ENCODE assay signal across 15 cellular contexts in genomic region chr3:57142335-57142734, GRCh38. TPM values are rescaled to one million over a fixed set of nuclear protein-coding genes. Genes with fewer than 3 reads are reported as not detected.
A peak's percentile ranks its signal among the peaks of the same experiment; 100 is the strongest.
DNase-seq lines count a peak whose midpoint lies in the region; ATAC-seq and TF ChIP-seq lines count a peak whose summit lies in the region.
"Had no signal": no experiment of that assay in that cellular context is flagged by ENCODE, and none has a peak within 500 bp of the region (broad histone marks: within the 10 kb centered on the region; RNA-seq: fewer than 3 reads in every experiment).

No MANE protein-coding gene starts in this region.

- no peaks in the 10 kb centered on the region for H3K9me3 ChIP-seq in left ventricle myocardium inferior (replicated peaks)
- no peaks in the 10 kb centered on the region for H3K9me3 ChIP-seq in gastroesophageal sphincter
- H3K9me3 ChIP-seq: HAP-1 had no signal

- intact Hi-C loops in left ventricle myocardium inferior (cut with micrococcal nuclease): no loop called here
- intact Hi-C loops in left cardiac atrium (cut with DNase I): no loop called here
- intact Hi-C loops in activated T-helper 2 cell treated with anti-CD3 and anti-CD28 coated beads, Interferon-gamma antibody, Interleukin-2, Interleukin-4, amounts not matched to agents 10 μg/mL and 5 μg/mL and 100 μg/mL, durations not matched to agents 14 hours and 24 hours and 36 hours (cut with micrococcal nuclease): no loop called here

- TF ChIP-seq POLR2A in gastroesophageal sphincter (IDR thresholded peaks at IDR 0.05): no peak

- peak overlapping the region; percentile 7 for H3K4me3 ChIP-seq in left ventricle myocardium inferior
- peak overlapping the region in 1 of 2 donors; percentile 18 for H3K4me3 ChIP-seq in gastroesophageal sphincter
- H3K4me3 ChIP-seq: HAP-1 had no signal

- H3K27me3 Mint-ChIP-seq in mesothelial cell of epicardium (ENCODE audit: low read depth): no peaks in the 10 kb centered on the region
- peaks cover 42% of the 10 kb centered on the region for H3K27me3 Mint-ChIP-seq in activated T-helper 2 cell treated with anti-CD3 and anti-CD28 coated beads, Interferon-gamma antibody, Interleukin-2, Interleukin-4, amounts not matched to agents 10 μg/mL and 5 μg/mL and 100 μg/mL, durations not matched to agents 14 hours and 24 hours and 36 hours (ENCODE audit: low read depth)

- POLR2A ChIA-PET in GM10248 (lab: Yijun Ruan, JAX): no interaction called here

- TF ChIP-seq CTCF in left ventricle myocardium inferior (IDR thresholded peaks at IDR 0.05; ENCODE audit: borderline replicate concordance) (no peak), gastroesophageal sphincter (IDR thresholded peaks at IDR 0.05) (no peak), mesothelial cell of epicardium (IDR thresholded peaks at IDR 0.05; ENCODE audit: unreplicated experiment) (no peak), GM10248 (IDR thresholded peaks at IDR 0.05; ENCODE audit: control extremely low read depth, extremely low read depth, low read depth, missing control alignments) (no peak)

- H3K27ac ChIP-seq in left ventricle myocardium inferior (replicated peaks): peak overlapping the region; percentile 36
- peak overlapping the region in 3 of 4 donors; percentile 45 to 53 (median 46) for H3K27ac ChIP-seq in gastroesophageal sphincter
- H3K27ac ChIP-seq: C4-2B had no signal

- 10 to 58% methylated on average over 3 to 5 of the region's 11 CpGs for WGBS in gastroesophageal sphincter (ENCODE audit: low coverage in 1 of 2), 2 donors

- no peak for TF ChIP-seq EP300 in gastroesophageal sphincter (IDR thresholded peaks at IDR 0.05)

- no peaks in the 10 kb centered on the region for H3K9me3 Mint-ChIP-seq in mesothelial cell of epicardium
- no peaks in the 10 kb centered on the region for H3K9me3 Mint-ChIP-seq in activated T-helper 2 cell treated with anti-CD3 and anti-CD28 coated beads, Interferon-gamma antibody, Interleukin-2, Interleukin-4, amounts not matched to agents 10 μg/mL and 5 μg/mL and 100 μg/mL, durations not matched to agents 14 hours and 24 hours and 36 hours

- no peak overlapping the region for H3K4me3 Mint-ChIP-seq in mesothelial cell of epicardium
- H3K4me3 Mint-ChIP-seq in activated T-helper 2 cell treated with anti-CD3 and anti-CD28 coated beads, Interferon-gamma antibody, Interleukin-2, Interleukin-4, amounts not matched to agents 10 μg/mL and 5 μg/mL and 100 μg/mL, durations not matched to agents 14 hours and 24 hours and 36 hours (ENCODE audit: low read depth): no peak overlapping the region

- CTCF ChIA-PET in GM10248 (lab: Yijun Ruan, JAX): interaction anchor here (1.0 kb wide), 1 partner anchor 74 kb away, joined by 3 read pairs; no protein-coding TSS in a partner anchor

- H3K4me1 Mint-ChIP-seq in mesothelial cell of epicardium: peaks cover 17% of the 10 kb centered on the region
- H3K4me1 Mint-ChIP-seq in activated T-helper 2 cell treated with anti-CD3 and anti-CD28 coated beads, Interferon-gamma antibody, Interleukin-2, Interleukin-4, amounts not matched to agents 10 μg/mL and 5 μg/mL and 100 μg/mL, durations not matched to agents 14 hours and 24 hours and 36 hours (ENCODE audit: low read depth): no peaks in the 10 kb centered on the region

- H3K27me3 ChIP-seq in left ventricle myocardium inferior (ENCODE audit: low read depth) (no peaks in the 10 kb centered on the region), gastroesophageal sphincter (no peaks in the 10 kb centered on the region)

- H3K27ac Mint-ChIP-seq in mesothelial cell of epicardium: peak overlapping the region; percentile 39
- H3K27ac Mint-ChIP-seq in activated T-helper 2 cell treated with anti-CD3 and anti-CD28 coated beads, Interferon-gamma antibody, Interleukin-2, Interleukin-4, amounts not matched to agents 10 μg/mL and 5 μg/mL and 100 μg/mL, durations not matched to agents 14 hours and 24 hours and 36 hours: no peak overlapping the region

- no peaks in the 10 kb centered on the region for H3K36me3 Mint-ChIP-seq in mesothelial cell of epicardium
- H3K36me3 Mint-ChIP-seq in activated T-helper 2 cell treated with anti-CD3 and anti-CD28 coated beads, Interferon-gamma antibody, Interleukin-2, Interleukin-4, amounts not matched to agents 10 μg/mL and 5 μg/mL and 100 μg/mL, durations not matched to agents 14 hours and 24 hours and 36 hours (ENCODE audit: low read depth): no peaks in the 10 kb centered on the region

- no peak for ATAC-seq in left cardiac atrium
- peak; percentile 25 for ATAC-seq in gastroesophageal sphincter
- no peak for ATAC-seq in HG03460 (IDR thresholded peaks at IDR 0.05; ENCODE audit: unreplicated experiment)

- DNase-seq in left ventricle myocardium inferior (no peak), left cardiac atrium (no peak), mesothelial cell of epicardium (ENCODE audit: low spot score in 2 of 2, unreplicated experiment in 2 of 2) (no peak), GM10248 (ENCODE audit: extremely low spot score) (no peak), NCI-H2171 (lab: John Stamatoyannopoulos, UW) (no peak)
- no peak for DNase-seq in activated T-helper 2 cell treated with anti-CD3 and anti-CD28 coated beads, Interferon-gamma antibody, Interleukin-2, Interleukin-4, amounts not matched to agents 10 μg/mL and 5 μg/mL and 100 μg/mL, durations not matched to agents 14 hours and 24 hours and 36 hours (ENCODE audit: low spot score)
- DNase-seq: NCI-H1436 treated with DMSO at 0.1 percent for 48 hours; NCI-H2081; NCI-H526; NK-92 treated with Interleukin-12 subunit alpha and Interleukin-12 subunit beta, amount 100 ng/mL, for 24 hours; OCI-M1 had no signal

- peaks cover 38% of the 10 kb centered on the region for H3K4me1 ChIP-seq in left ventricle myocardium inferior
- H3K4me1 ChIP-seq in gastroesophageal sphincter: peaks cover 0 to 19% (median 0%) of the 10 kb centered on the region in 3 donors

- H3K36me3 ChIP-seq in left ventricle myocardium inferior: no peaks in the 10 kb centered on the region
- no peaks in the 10 kb centered on the region for H3K36me3 ChIP-seq in gastroesophageal sphincter
- H3K36me3 ChIP-seq: HAP-1 had no signal

RNA-seq across cellular contexts. Expression of gene IL17RD, which starts 22.8 kb away (rescaled TPM):
- 9.6 TPM for total RNA-seq in left ventricle myocardium inferior
- total RNA-seq in left cardiac atrium: 1 to 10 TPM; 3.9 to 5.9 TPM
- 10 to 100 TPM in 2 of 4 donors, 1 to 10 TPM in 2; 4.5 to 15.9 (median 8.7) TPM for total RNA-seq in gastroesophageal sphincter
- 27.5 to 30.3 TPM (median 27.9 TPM) in 3 replicates for total RNA-seq in mesothelial cell of epicardium
- 0.07 and 0.09 TPM in 2 replicates for total RNA-seq in activated T-helper 2 cell treated with anti-CD3 and anti-CD28 coated beads, Interferon-gamma antibody, Interleukin-2, Interleukin-4, amounts not matched to agents 10 μg/mL and 5 μg/mL and 100 μg/mL, durations not matched to agents 14 hours and 24 hours and 36 hours

RNA-seq across cellular contexts. Expression of gene HESX1, which starts 57.4 kb away (rescaled TPM):
- total RNA-seq in left ventricle myocardium inferior (0.30 TPM), left cardiac atrium (under 1 TPM in 1 of 2 donors, not detected in 1; 0.56 TPM), gastroesophageal sphincter (not detected), mesothelial cell of epicardium (1.5 to 2.4 TPM (median 1.7 TPM) in 3 replicates)
- 0.30 and 0.43 TPM in 2 replicates for total RNA-seq in activated T-helper 2 cell treated with anti-CD3 and anti-CD28 coated beads, Interferon-gamma antibody, Interleukin-2, Interleukin-4, amounts not matched to agents 10 μg/mL and 5 μg/mL and 100 μg/mL, durations not matched to agents 14 hours and 24 hours and 36 hours
